In genomic region chr12:55931780-55932545, GRCh38 we compare ENCODE assay signal across 8 cellular contexts. TPM values are rescaled to one million over a fixed set of nuclear protein-coding genes. Genes with fewer than 3 reads are reported as not detected.
DNase-seq lines count a peak whose midpoint lies in the region; ATAC-seq and TF ChIP-seq lines count a peak whose summit lies in the region.

No MANE protein-coding gene starts in this region.

- ATAC-seq in gastroesophageal sphincter: peak; percentile 72
- ATAC-seq in GM21360 (IDR thresholded peaks at IDR 0.05; ENCODE audit: unreplicated experiment): no peak

- H3K4me3 Mint-ChIP-seq in nephron progenitor cell: peak overlapping the region; percentile 90

- H3K36me3 Mint-ChIP-seq in nephron progenitor cell (ENCODE audit: low read depth): no peaks in the 10 kb centered on the region

- H3K27me3 Mint-ChIP-seq in nephron progenitor cell (ENCODE audit: low read depth, poor library complexity): peaks cover 68% of the 10 kb centered on the region

- no peaks in the 10 kb centered on the region for H3K9me3 Mint-ChIP-seq in nephron progenitor cell

- H3K36me3 ChIP-seq in gastroesophageal sphincter: peaks cover 0 to 2% of the 10 kb centered on the region in 2 donors

- TF ChIP-seq EP300 in gastroesophageal sphincter (IDR thresholded peaks at IDR 0.05): no peak

- H3K4me3 ChIP-seq in gastroesophageal sphincter: peak overlapping the region; percentile 78 to 88

- peak in 1 of 2 donors; percentile 35 for TF ChIP-seq POLR2A in gastroesophageal sphincter (IDR thresholded peaks at IDR 0.05)

- peak overlapping the region; percentile 62 to 89 (median 86) for H3K27ac ChIP-seq in gastroesophageal sphincter

- WGBS in gastroesophageal sphincter (ENCODE audit: low coverage in 1 of 2), 2 donors: 1% methylated on average over 32 of the region's 60 CpGs; no CpG with 5 or more reads in 1 of the 2 donors

- peaks cover 46% of the 10 kb centered on the region for H3K4me1 Mint-ChIP-seq in nephron progenitor cell

- H3K9me3 ChIP-seq in gastroesophageal sphincter: no peaks in the 10 kb centered on the region

- TF ChIP-seq CTCF in gastroesophageal sphincter (IDR thresholded peaks at IDR 0.05) (peak in 1 of 4 experiments; percentile 7), nephron progenitor cell (IDR thresholded peaks at IDR 0.05) (no peak)

- H3K27ac Mint-ChIP-seq in nephron progenitor cell: no peak overlapping the region

- peaks cover 3 to 72% (median 33%) of the 10 kb centered on the region in 3 donors for H3K4me1 ChIP-seq in gastroesophageal sphincter

- DNase-seq in ELF-1 (ENCODE audit: low read depth, low spot score): peak; percentile 10
- DNase-seq in M059J (ENCODE audit: low read depth): peak; percentile 28
- peak; percentile 38 for DNase-seq in activated gamma-delta T cell treated with Interleukin-2 at 50 U/mL for 16 hours
- DNase-seq in nephron progenitor cell: peak; percentile 73
- no peak for DNase-seq in AML-193 (lab: John Stamatoyannopoulos, UW)
- DNase-seq in NOMO-1 treated with DMSO at 0.1 percent for 48 hours (lab: John Stamatoyannopoulos, UW; ENCODE audit: unreplicated experiment): no peak

- H3K27me3 ChIP-seq in gastroesophageal sphincter: no peaks in the 10 kb centered on the region

RNA-seq across cellular contexts. Expression of gene DGKA, which starts 1.0 kb away (rescaled TPM):
- total RNA-seq in M059J (2014; rRNA removed; shearing (Covaris generic)): 21.7 and 31.3 TPM in 2 replicates
- total RNA-seq in gastroesophageal sphincter: 10 to 100 TPM; 21.9 to 80.3 (median 37.4) TPM

RNA-seq across cellular contexts. Expression of gene PYM1, which starts 4.3 kb away (rescaled TPM):
- 26.8 and 28.0 TPM in 2 replicates for total RNA-seq in M059J (2014; rRNA removed; shearing (Covaris generic))
- 10 to 100 TPM; 20.8 to 30.2 (median 26.8) TPM for total RNA-seq in gastroesophageal sphincter

RNA-seq across cellular contexts. Expression of gene PMEL, which starts 33.9 kb away (rescaled TPM):
- total RNA-seq in M059J (2014; rRNA removed; shearing (Covaris generic)): 0.54 and 0.69 TPM in 2 replicates
- total RNA-seq in gastroesophageal sphincter: 1 to 10 TPM in 1 of 4 donors, under 1 TPM in 2, not detected in 1; 0.20 to 4.7 (median 0.67) TPM

RNA-seq across cellular contexts. Expression of gene CDK2, which starts 34.7 kb away (rescaled TPM):
- 112 and 148 TPM in 2 replicates for total RNA-seq in M059J (2014; rRNA removed; shearing (Covaris generic))
- 10 to 100 TPM; 22.1 to 54.4 (median 31.2) TPM for total RNA-seq in gastroesophageal sphincter

RNA-seq across cellular contexts. Expression of gene RAB5B, which starts 41.9 kb away (rescaled TPM):
- total RNA-seq in M059J (2014; rRNA removed; shearing (Covaris generic)): 58.1 and 71.3 TPM in 2 replicates
- 100 to 1,000 TPM; 113 to 169 (median 142) TPM for total RNA-seq in gastroesophageal sphincter

Comparison
In these comparisons a context has a peak if more than half of its experiments do, and no peak if none do; other contexts are left out.
1. DNase-seq: peak in ELF-1 (single experiment), M059J (single experiment), activated gamma-delta T cell treated with Interleukin-2 at 50 U/mL for 16 hours (single experiment) and nephron progenitor cell (single experiment); none in AML-193 (0 of 2) and NOMO-1 treated with DMSO at 0.1 percent for 48 hours (single experiment).